22 cellular contexts compared by ENCODE assay signal in the genomic region with DNA sequence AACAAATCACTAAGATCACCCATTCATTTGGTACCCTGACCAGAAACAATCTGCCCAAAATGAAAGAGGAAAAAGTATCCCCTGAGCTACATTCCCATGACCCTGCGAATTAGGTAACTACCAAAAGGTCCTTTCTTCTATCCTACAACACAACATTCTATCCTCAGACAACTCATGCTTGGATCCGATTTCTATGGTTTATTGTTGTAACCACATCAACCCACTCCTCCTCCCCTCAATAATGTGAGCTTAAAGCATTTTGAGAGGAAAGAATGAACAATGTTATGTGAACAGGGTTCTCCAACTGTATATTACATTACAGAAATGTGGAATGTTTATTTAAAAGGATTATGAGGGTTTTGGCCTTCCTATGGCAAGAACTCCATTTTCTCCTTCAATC. TPM values are rescaled to one million over a fixed set of nuclear protein-coding genes. Genes with fewer than 3 reads are reported as not detected.
DNase-seq lines count a peak whose midpoint lies in the region; ATAC-seq, FAIRE-seq and TF ChIP-seq lines count a peak whose summit lies in the region.
"Had no signal": no experiment of that assay in that cellular context is flagged by ENCODE, and none has a peak within 500 bp of the region (broad histone marks: within the 10 kb centered on the region; RNA-seq: fewer than 3 reads in every experiment).

No MANE protein-coding gene starts in this region.

- BruUV-seq in HepG2 (replicated peaks; lab: Mats Ljungman, UMichigan): no TSS peak

- no peak for TF ChIP-seq EP300 in HepG2 (IDR thresholded peaks at IDR 0.05; ENCODE audit: low read depth in 2 of 2, low read length in 2 of 2)
- no peak for TF ChIP-seq EP300 in HepG2 (CRISPR knock-in tag; IDR thresholded peaks at IDR 0.05; ENCODE audit: borderline replicate concordance)

- POLR2A ChIA-PET in HepG2 (lab: Yijun Ruan, JAX): interaction anchor here (0.9 to 4.7 kb wide), 5 partner anchors 12 to 187 kb away, joined by 4 to 25 read pairs (median 7); partner anchors contain the start of gene HABP4

- peak overlapping the region; percentile 42 for H3K4me2 ChIP-seq in HepG2 (ENCODE audit: low read depth, low read length)

- no peak for TF ChIP-seq RAD21 in HepG2 (CRISPR knock-in tag; IDR thresholded peaks at IDR 0.05)

- H3K27me3 ChIP-seq in HepG2 (ENCODE audit: control insufficient read depth in 1 of 2, insufficient read depth in 2 of 2, low read length in 2 of 2) (no peaks in the 10 kb centered on the region; a peak in 1 of 5 replicates), right lobe of liver (no peaks in the 10 kb centered on the region)

- H3K27ac ChIP-seq in HepG2 (ENCODE audit: extremely low read length, insufficient read depth, low read length) (peak overlapping the region; percentile 16), right lobe of liver (no peak overlapping the region), cingulate gyrus (ENCODE audit: low read depth, low read length) (peak overlapping the region; percentile 58)
- H3K27ac ChIP-seq: GM23248 had no signal

- CTCF ChIA-PET in HepG2 (lab: Yijun Ruan, JAX; ENCODE audit: low intra/inter-chr PET ratio, low total read pairs): no interaction called here

- ATAC-seq in HepG2 (no peak), right lobe of liver (no peak)
- ATAC-seq: K562, Panc1, Right ventricle myocardium inferior had no signal

- H3K4me3 ChIP-seq in HepG2 (replicated peaks in 1 of 3; ENCODE audit: insufficient read depth in 1 of 3, low read depth in 2 of 3, low read length in 3 of 3): 0 out of 6 replicates have a peak overlapping the region, but pooled peaks of 1 of the 3 experiments have one; percentile 1
- H3K4me3 ChIP-seq in right lobe of liver: no peak overlapping the region
- H3K4me3 ChIP-seq: GM23248, K562 had no signal

- FAIRE-seq in HepG2 (lab: Jason Lieb, UNC): no peak
- FAIRE-seq: A204.1, HTR-8/SVneo, K562 had no signal

- DNase-seq in HepG2 (ENCODE audit: low spot score) (no peak), right lobe of liver (no peak), medulla oblongata (ENCODE audit: extremely low spot score) (peak; percentile 60), DMS 273 (lab: John Stamatoyannopoulos, UW; ENCODE audit: unreplicated experiment) (no peak), GDM1 (lab: John Stamatoyannopoulos, UW) (no peak), NCI-H748 (lab: John Stamatoyannopoulos, UW; ENCODE audit: unreplicated experiment) (no peak), DMS53 (lab: John Stamatoyannopoulos, UW) (no peak)
- DNase-seq: Calu3, DMS79 treated with DMSO at 0.1 percent for 48 hours, GF-D8, GM23248, NCI-H1048, NCI-H1694, NCI-H2171, NCI-H446 treated with DMSO at 0.1 percent for 48 hours, NCI-H774 had no signal

- no peak overlapping the region for H3K9ac ChIP-seq in HepG2 (ENCODE audit: insufficient read depth, low read depth, low read length)
- H3K9ac ChIP-seq: GM23248 had no signal

- TF ChIP-seq CTCF in HepG2 (CRISPR knock-in tag; IDR thresholded peaks at IDR 0.05) (no peak), right lobe of liver (IDR thresholded peaks at IDR 0.05) (no peak)

- peaks cover 5 to 20% of the 10 kb centered on the region in 2 experiments for H3K36me3 ChIP-seq in HepG2 (replicated peaks in 1 of 2; ENCODE audit: control insufficient read depth in 1 of 2, insufficient read depth in 2 of 2, low read length in 2 of 2)
- no peaks in the 10 kb centered on the region for H3K36me3 ChIP-seq in right lobe of liver

- H3K4me1 ChIP-seq in HepG2 (ENCODE audit: insufficient read depth, low read length): peaks cover 66% of the 10 kb centered on the region
- peaks cover 0 to 20% (median 4%) of the 10 kb centered on the region in 4 donors for H3K4me1 ChIP-seq in right lobe of liver

- peaks cover 75% of the 10 kb centered on the region for H3K79me2 ChIP-seq in HepG2 (ENCODE audit: insufficient read depth, low read length)

- intact Hi-C loops in HepG2 (cut with micrococcal nuclease; ENCODE audit: unreplicated experiment): no loop called here
- intact Hi-C loops in right lobe of liver (cut with DNase I): no loop called here

- TF ChIP-seq POLR2A in HepG2 (IDR thresholded peaks at IDR 0.05; ENCODE audit: insufficient read depth in 1 of 2, low read depth in 2 of 2, low read length in 2 of 2) (no peak), right lobe of liver (IDR thresholded peaks at IDR 0.05) (no peak)

- WGBS in HepG2 (ENCODE audit: low lambda C conversion rate): 95% methylated on average over 2 of the region's 2 CpGs
- WGBS in right lobe of liver (ENCODE audit: insufficient coverage, low coverage, low lambda C conversion rate, missing lambda C conversion rate): 96% methylated on average over 2 of the region's 2 CpGs

- in situ Hi-C loops in HepG2 (cut with HindIII; ENCODE audit: extremely low pct_ligation_motif_present, low pct_unique_long_range_greater_than_20kb): no loop called here

- H3K9me3 ChIP-seq in HepG2 (ENCODE audit: low read length) (no peaks in the 10 kb centered on the region), right lobe of liver (no peaks in the 10 kb centered on the region)

- peaks cover 34% of the 10 kb centered on the region for H4K20me1 ChIP-seq in HepG2 (ENCODE audit: insufficient read depth, low read length)

- no peak overlapping the region for H2AFZ ChIP-seq in HepG2 (ENCODE audit: low read length)
- H2AFZ ChIP-seq: GM23248 had no signal

TF ChIP-seq in HepG2, 621 proteins besides CTCF, POLR2A, EP300 and RAD21 (continues in another document):
- TF ChIP-seq ZNF296 (CRISPR knock-in tag; conservative IDR thresholded peaks at IDR 0.05): no peak
- TF ChIP-seq ZBTB7A (CRISPR knock-in tag; IDR thresholded peaks at IDR 0.05): no peak
- TF ChIP-seq RBFOX2 (IDR thresholded peaks at IDR 0.05; ENCODE audit: low read depth, low read length): 0 out of 2 replicates have a peak, but pooled peaks have one; percentile 26
- no peak for TF ChIP-seq ZNF121 (CRISPR knock-in tag; IDR thresholded peaks at IDR 0.05)

RNA-seq across cellular contexts. Expression of gene SLC35D2, which starts 4.0 kb away (rescaled TPM):
- 59.6 and 96.2 TPM in 2 replicates for total RNA-seq in HepG2 (2016; rRNA removed; fragmentation: Illumina TruSeq; extraction: Trizol)
- 187 and 190 TPM in 2 replicates for total RNA-seq in HepG2 (2016; cell fraction: cytosol; rRNA removed; fragmentation: Illumina TruSeq; extraction: Trizol; ENCODE audit: low read depth)
- total RNA-seq in HepG2 (2016; cell fraction: insoluble cytoplasmic fraction; rRNA removed; fragmentation: Illumina TruSeq; extraction: Trizol): 58.0 and 98.8 TPM in 2 replicates
- total RNA-seq in HepG2 (2016; cell fraction: membrane; rRNA removed; fragmentation: Illumina TruSeq; extraction: Trizol): 218 and 226 TPM in 2 replicates
- total RNA-seq in HepG2 (2016; cell fraction: nucleus; rRNA removed; fragmentation: Illumina TruSeq; extraction: Trizol): 63.3 and 75.6 TPM in 2 replicates
- 97.4 and 103 TPM in 2 replicates for polyA plus RNA-seq in HepG2 (2011; rRNA removed)
- 70.4 and 119 TPM in 2 replicates for polyA plus RNA-seq in HepG2 (2011; cell fraction: cytosol; rRNA removed)
- polyA plus RNA-seq in HepG2 (2011; cell fraction: nucleus; rRNA removed): 52.2 and 66.4 TPM in 2 replicates
- 137 and 167 TPM in 2 replicates for polyA plus RNA-seq in HepG2 (2012)
- polyA plus RNA-seq in HepG2 (2016; cell fraction: cytosol; fragmentation: Illumina TruSeq; extraction: Trizol; ENCODE audit: low read depth): 214 and 245 TPM in 2 replicates
- polyA plus RNA-seq in HepG2 (2016; cell fraction: insoluble cytoplasmic fraction; fragmentation: Illumina TruSeq; extraction: Trizol; ENCODE audit: low read depth): 71.1 and 77.0 TPM in 2 replicates
- 233 and 237 TPM in 2 replicates for polyA plus RNA-seq in HepG2 (2016; cell fraction: membrane; fragmentation: Illumina TruSeq; extraction: Trizol; ENCODE audit: low read depth)
- 115 and 125 TPM in 2 replicates for polyA plus RNA-seq in HepG2 (2016; cell fraction: nucleus; fragmentation: Illumina TruSeq; extraction: Trizol; ENCODE audit: insufficient read depth, low read depth)
- polyA minus RNA-seq in HepG2 (2011; rRNA and poly(A)+ RNA removed; ENCODE audit: low replicate concordance): 5.1 and 25.0 TPM in 2 replicates
- polyA minus RNA-seq in HepG2 (2011; cell fraction: cytosol; rRNA and poly(A)+ RNA removed): 50.7 and 55.5 TPM in 2 replicates
- 68.4 and 80.7 TPM in 2 replicates for polyA minus RNA-seq in HepG2 (2011; cell fraction: nucleus; rRNA and poly(A)+ RNA removed)
- total RNA-seq in right lobe of liver: 10 to 100 TPM; 28.9 to 48.1 (median 34.3) TPM

RNA-seq across cellular contexts. Expression of gene ZNF367, which starts 38.7 kb away (rescaled TPM):
- total RNA-seq in HepG2 (2016; rRNA removed; fragmentation: Illumina TruSeq; extraction: Trizol) (7.7 and 8.1 TPM in 2 replicates), right lobe of liver (1 to 10 TPM in 5 of 6 experiments, under 1 TPM in 1; 0.73 to 9.2 (median 2.6) TPM)
- 1.2 TPM in 2 replicates for total RNA-seq in HepG2 (2016; cell fraction: cytosol; rRNA removed; fragmentation: Illumina TruSeq; extraction: Trizol; ENCODE audit: low read depth)
- 8.0 and 8.1 TPM in 2 replicates for total RNA-seq in HepG2 (2016; cell fraction: insoluble cytoplasmic fraction; rRNA removed; fragmentation: Illumina TruSeq; extraction: Trizol)
- total RNA-seq in HepG2 (2016; cell fraction: membrane; rRNA removed; fragmentation: Illumina TruSeq; extraction: Trizol): 3.0 and 4.0 TPM in 2 replicates
- total RNA-seq in HepG2 (2016; cell fraction: nucleus; rRNA removed; fragmentation: Illumina TruSeq; extraction: Trizol): 10.3 and 11.5 TPM in 2 replicates
- 1.8 and 2.9 TPM in 2 replicates for polyA plus RNA-seq in HepG2 (2011; rRNA removed)
- 1.1 TPM in 2 replicates for polyA plus RNA-seq in HepG2 (2011; cell fraction: cytosol; rRNA removed)
- 2.0 and 3.3 TPM in 2 replicates for polyA plus RNA-seq in HepG2 (2011; cell fraction: nucleus; rRNA removed)
- polyA plus RNA-seq in HepG2 (2012): 2.5 and 4.6 TPM in 2 replicates
- 0.44 and 0.57 TPM in 2 replicates for polyA plus RNA-seq in HepG2 (2016; cell fraction: cytosol; fragmentation: Illumina TruSeq; extraction: Trizol; ENCODE audit: low read depth)
- 7.1 and 7.8 TPM in 2 replicates for polyA plus RNA-seq in HepG2 (2016; cell fraction: insoluble cytoplasmic fraction; fragmentation: Illumina TruSeq; extraction: Trizol; ENCODE audit: low read depth)
- polyA plus RNA-seq in HepG2 (2016; cell fraction: membrane; fragmentation: Illumina TruSeq; extraction: Trizol; ENCODE audit: low read depth): 1.4 and 1.7 TPM in 2 replicates
- 19.1 and 20.1 TPM in 2 replicates for polyA plus RNA-seq in HepG2 (2016; cell fraction: nucleus; fragmentation: Illumina TruSeq; extraction: Trizol; ENCODE audit: insufficient read depth, low read depth)
- 2.3 and 10.9 TPM in 2 replicates for polyA minus RNA-seq in HepG2 (2011; rRNA and poly(A)+ RNA removed; ENCODE audit: low replicate concordance)
- 1.8 and 2.5 TPM in 2 replicates for polyA minus RNA-seq in HepG2 (2011; cell fraction: cytosol; rRNA and poly(A)+ RNA removed)
- polyA minus RNA-seq in HepG2 (2011; cell fraction: nucleus; rRNA and poly(A)+ RNA removed): 3.4 and 5.7 TPM in 2 replicates

Comparison
In these comparisons a context has a peak if more than half of its experiments do, and no peak if none do; other contexts are left out.
1. H3K27ac ChIP-seq: peak in HepG2 (single experiment) and cingulate gyrus (single experiment); none in right lobe of liver (0 of 3).